ENCODE assay signal across 15 cellular contexts in the genomic region with DNA sequence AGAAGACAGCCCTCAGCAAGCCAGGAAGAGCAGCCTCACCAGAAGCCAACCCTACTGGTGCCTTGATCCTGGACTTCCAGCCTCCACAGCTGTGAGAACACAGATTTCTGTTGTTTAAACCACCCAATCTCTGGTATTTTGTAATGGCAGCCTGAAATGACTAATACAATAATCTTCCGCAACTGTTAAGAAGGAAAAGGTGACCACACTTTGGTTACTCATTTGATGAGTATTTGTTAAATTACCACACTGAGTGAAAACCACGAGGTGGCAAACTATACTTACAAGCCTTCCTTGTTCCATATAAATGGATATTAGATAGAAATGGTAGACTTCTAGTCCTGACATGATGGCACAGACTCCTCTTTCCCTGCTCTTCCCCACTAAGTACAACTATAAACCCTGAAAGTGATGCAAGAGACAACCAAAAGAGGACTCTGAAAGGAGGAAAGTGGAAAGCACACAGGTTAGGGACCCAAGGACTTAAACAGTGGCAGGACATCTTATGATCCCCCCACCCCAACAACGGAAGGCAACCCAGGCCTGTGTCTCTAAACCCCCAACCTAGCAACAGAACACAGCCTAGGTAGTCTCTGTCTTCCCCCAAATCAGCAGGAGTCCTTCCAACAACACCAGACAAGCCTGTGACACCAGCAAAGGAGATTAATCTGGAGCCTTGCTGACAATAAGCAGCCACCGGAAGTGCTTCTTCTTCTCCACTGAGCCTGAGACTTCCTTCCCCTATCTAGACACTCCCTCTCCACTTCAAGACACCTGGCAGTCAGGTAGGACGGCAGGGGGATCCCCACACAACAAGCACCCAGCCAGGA. TPM values are rescaled to one million over a fixed set of nuclear protein-coding genes. Genes with fewer than 3 reads are reported as not detected.
DNase-seq lines count a peak whose midpoint lies in the region; ATAC-seq and TF ChIP-seq lines count a peak whose summit lies in the region.
"Had no signal": no experiment of that assay in that cellular context is flagged by ENCODE, and none has a peak within 500 bp of the region (broad histone marks: within the 10 kb centered on the region; RNA-seq: fewer than 3 reads in every experiment).

No MANE protein-coding gene starts in this region.

- peak overlapping the region; percentile 55 for H3K27ac Mint-ChIP-seq in activated T-helper 1 cell treated with anti-CD3 and anti-CD28 coated beads, Interleukin-12 subunit alpha, Interleukin-12 subunit beta, Interleukin-2, Interleukin-4 antibody, amounts not matched to agents 30 ng/mL and 10 ng/mL and 1 ng/mL, durations not matched to agents 14 hours and 24 hours and 36 hours

- DNase-seq in H4 (ENCODE audit: low spot score) (peak; percentile 5), foreskin keratinocyte (peak; percentile 71 to 81), suprapubic skin (ENCODE audit: low spot score in 2 of 2) (no peak)
- no peak for DNase-seq in activated T-helper 1 cell treated with anti-CD3 and anti-CD28 coated beads, Interleukin-12 subunit alpha, Interleukin-12 subunit beta, Interleukin-2, Interleukin-4 antibody, amounts not matched to agents 30 ng/mL and 10 ng/mL and 1 ng/mL, durations not matched to agents 14 hours and 24 hours and 36 hours (ENCODE audit: low spot score)
- DNase-seq: activated CD8-positive, alpha-beta memory T cell treated with anti-CD3 and anti-CD28 coated beads, Interleukin-2, amount 50 U/mL, for 4 hours; effector CD4-positive, alpha-beta T cell; left colon; NCI-H524; psoas muscle had no signal

- no peaks in the 10 kb centered on the region for H3K27me3 Mint-ChIP-seq in activated T-helper 1 cell treated with anti-CD3 and anti-CD28 coated beads, Interleukin-12 subunit alpha, Interleukin-12 subunit beta, Interleukin-2, Interleukin-4 antibody, amounts not matched to agents 30 ng/mL and 10 ng/mL and 1 ng/mL, durations not matched to agents 14 hours and 24 hours and 36 hours (ENCODE audit: insufficient read depth)

- H3K4me3 ChIP-seq in ACC112 (ENCODE audit: low read depth, low read length) (no peak overlapping the region; the same call in 1 of the 2 replicates), suprapubic skin (no peak overlapping the region)
- H3K4me3 ChIP-seq: BLaER1 treated with 17β-estradiol and CSF1 and Interleukin-3, amounts not matched to agents 10 nM and 100 nM; psoas muscle had no signal

- TF ChIP-seq POLR2A in suprapubic skin (IDR thresholded peaks at IDR 0.05) = no peak

- peaks cover 9% of the 10 kb centered on the region for H3K79me2 ChIP-seq in ACC112 (ENCODE audit: control insufficient read depth, insufficient read depth, low read length, unreplicated experiment)

- H3K9me3 ChIP-seq in suprapubic skin = no peaks in the 10 kb centered on the region

- intact Hi-C loops in activated T-helper 1 cell treated with anti-CD3 and anti-CD28 coated beads, Interleukin-12 subunit alpha, Interleukin-12 subunit beta, Interleukin-2, Interleukin-4 antibody, amounts not matched to agents 30 ng/mL and 10 ng/mL and 1 ng/mL, durations not matched to agents 14 hours and 24 hours and 36 hours (cut with micrococcal nuclease) = no loop called here

- peaks cover 10% of the 10 kb centered on the region for H3K4me1 ChIP-seq in ACC112 (ENCODE audit: control insufficient read depth, insufficient read depth, low read length, unreplicated experiment)
- no peaks in the 10 kb centered on the region for H3K4me1 ChIP-seq in foreskin keratinocyte
- no peaks in the 10 kb centered on the region for H3K4me1 ChIP-seq in suprapubic skin
- H3K4me1 ChIP-seq: psoas muscle had no signal

- H3K36me3 ChIP-seq in ACC112 (ENCODE audit: insufficient read depth, low read length) = peaks cover 25% of the 10 kb centered on the region
- H3K36me3 ChIP-seq in suprapubic skin = peaks cover 13% of the 10 kb centered on the region

- H3K27me3 ChIP-seq in ACC112 (ENCODE audit: insufficient read depth, low read length) (no peaks in the 10 kb centered on the region), foreskin keratinocyte (no peaks in the 10 kb centered on the region), suprapubic skin (no peaks in the 10 kb centered on the region)

- H3K9me3 Mint-ChIP-seq in activated T-helper 1 cell treated with anti-CD3 and anti-CD28 coated beads, Interleukin-12 subunit alpha, Interleukin-12 subunit beta, Interleukin-2, Interleukin-4 antibody, amounts not matched to agents 30 ng/mL and 10 ng/mL and 1 ng/mL, durations not matched to agents 14 hours and 24 hours and 36 hours = peaks cover 42% of the 10 kb centered on the region

- ATAC-seq in foreskin keratinocyte (peak; percentile 84), GM18868 (IDR thresholded peaks at IDR 0.05; ENCODE audit: unreplicated experiment) (no peak), GM18867 (IDR thresholded peaks at IDR 0.05; ENCODE audit: unreplicated experiment) (no peak), HG02973 (IDR thresholded peaks at IDR 0.05; ENCODE audit: unreplicated experiment) (no peak)
- ATAC-seq: left colon, psoas muscle, SK-N-SH treated with all-trans-retinoic acid at 6 μM for 48 hours had no signal

- peaks cover 67% of the 10 kb centered on the region for H3K36me3 Mint-ChIP-seq in activated T-helper 1 cell treated with anti-CD3 and anti-CD28 coated beads, Interleukin-12 subunit alpha, Interleukin-12 subunit beta, Interleukin-2, Interleukin-4 antibody, amounts not matched to agents 30 ng/mL and 10 ng/mL and 1 ng/mL, durations not matched to agents 14 hours and 24 hours and 36 hours (ENCODE audit: low read depth)

- peak overlapping the region; percentile 65 for H3K27ac ChIP-seq in ACC112 (ENCODE audit: low read depth, low read length)
- H3K27ac ChIP-seq in foreskin keratinocyte = no peak overlapping the region
- H3K27ac ChIP-seq in suprapubic skin = no peak overlapping the region
- H3K27ac ChIP-seq: psoas muscle had no signal

- TF ChIP-seq CTCF in foreskin keratinocyte (conservative IDR thresholded peaks at IDR 0.05) (peak; percentile 54), suprapubic skin (IDR thresholded peaks at IDR 0.05) (no peak)

- 70% methylated on average over 5 of the region's 5 CpGs for WGBS in suprapubic skin

- TF ChIP-seq EP300 in suprapubic skin (IDR thresholded peaks at IDR 0.05) = no peak

- peaks cover 30% of the 10 kb centered on the region for H3K4me1 Mint-ChIP-seq in activated T-helper 1 cell treated with anti-CD3 and anti-CD28 coated beads, Interleukin-12 subunit alpha, Interleukin-12 subunit beta, Interleukin-2, Interleukin-4 antibody, amounts not matched to agents 30 ng/mL and 10 ng/mL and 1 ng/mL, durations not matched to agents 14 hours and 24 hours and 36 hours (ENCODE audit: low read depth)

- H2AFZ ChIP-seq in ACC112 (ENCODE audit: low read length, unreplicated experiment) = no peak overlapping the region

- no peak overlapping the region for H3K4me3 Mint-ChIP-seq in activated T-helper 1 cell treated with anti-CD3 and anti-CD28 coated beads, Interleukin-12 subunit alpha, Interleukin-12 subunit beta, Interleukin-2, Interleukin-4 antibody, amounts not matched to agents 30 ng/mL and 10 ng/mL and 1 ng/mL, durations not matched to agents 14 hours and 24 hours and 36 hours

RNA-seq across cellular contexts. Expression of gene ZNF182, which starts 12.3 kb away (rescaled TPM):
- 3.6 and 5.9 TPM in 2 replicates for total RNA-seq in H4 (2014; rRNA removed; shearing (Covaris generic))
- total RNA-seq in activated T-helper 1 cell treated with anti-CD3 and anti-CD28 coated beads, Interleukin-12 subunit alpha, Interleukin-12 subunit beta, Interleukin-2, Interleukin-4 antibody, amounts not matched to agents 30 ng/mL and 10 ng/mL and 1 ng/mL, durations not matched to agents 14 hours and 24 hours and 36 hours = 5.4 TPM in 2 replicates
- total RNA-seq in foreskin keratinocyte (3.4 and 3.7 TPM in 2 replicates), suprapubic skin (1 to 10 TPM; 2.1 to 6.7 (median 3.3) TPM)
- 1.1 and 1.3 TPM in 2 replicates for polyA plus RNA-seq in foreskin keratinocyte

RNA-seq across cellular contexts. Expression of gene SPACA5, which starts 15.3 kb away (rescaled TPM):
- not detected in 2 replicates for total RNA-seq in H4 (2014; rRNA removed; shearing (Covaris generic))
- not detected in 2 replicates for total RNA-seq in activated T-helper 1 cell treated with anti-CD3 and anti-CD28 coated beads, Interleukin-12 subunit alpha, Interleukin-12 subunit beta, Interleukin-2, Interleukin-4 antibody, amounts not matched to agents 30 ng/mL and 10 ng/mL and 1 ng/mL, durations not matched to agents 14 hours and 24 hours and 36 hours
- total RNA-seq in foreskin keratinocyte (not detected in 2 replicates), suprapubic skin (not detected)
- polyA plus RNA-seq in foreskin keratinocyte = not detected in 2 replicates
- total RNA-seq: left colon, psoas muscle had no signal

Comparison
In these comparisons a context has a peak if more than half of its experiments do, and no peak if none do; other contexts are left out.
1. DNase-seq: peak in H4 (single experiment) and foreskin keratinocyte (2 of 2); none in activated T-helper 1 cell treated with anti-CD3 and anti-CD28 coated beads, Interleukin-12 subunit alpha, Interleukin-12 subunit beta, Interleukin-2, Interleukin-4 antibody, amounts not matched to agents 30 ng/mL and 10 ng/mL and 1 ng/mL, durations not matched to agents 14 hours and 24 hours and 36 hours (single experiment) and suprapubic skin (0 of 2).